Comparison of ENCODE assay signal across 1 cellular context in genomic region chr7:131071786-131072504, GRCh38.
TF ChIP-seq lines count a peak whose summit lies in the region.

No MANE protein-coding gene starts in this region.

TF ChIP-seq in K562, 482 proteins besides CTCF, POLR2A, EP300 and RAD21 (continued from another document and continues in another):
- TF ChIP-seq HDGF (IDR thresholded peaks at IDR 0.05) (no peak), XRCC3 (IDR thresholded peaks at IDR 0.05) (no peak), RBBP5 (IDR thresholded peaks at IDR 0.05; ENCODE audit: borderline replicate concordance, insufficient read depth, low read length, poor library complexity, severe bottlenecking) (no peak), ZNF77 (CRISPR knock-in tag; IDR thresholded peaks at IDR 0.05) (no peak), CSDE1 (IDR thresholded peaks at IDR 0.05) (no peak), THAP7 (CRISPR knock-in tag; IDR thresholded peaks at IDR 0.05) (no peak), MEIS2 (IDR thresholded peaks at IDR 0.05; ENCODE audit: partially characterized antibody) (no peak), E2F1 (CRISPR knock-in tag; IDR thresholded peaks at IDR 0.05) (no peak), TBP (optimal IDR thresholded peaks at IDR 0.05; ENCODE audit: low read depth, low read length) (no peak), ID3 (CRISPR knock-in tag; IDR thresholded peaks at IDR 0.05) (no peak), ID3 (tag; IDR thresholded peaks at IDR 0.05) (no peak), EGR1 (conservative IDR thresholded peaks at IDR 0.05) (peak; percentile 57), CREB5 (CRISPR knock-in tag; IDR thresholded peaks at IDR 0.05) (no peak), E2F8 (IDR thresholded peaks at IDR 0.05; ENCODE audit: low read depth, partially characterized antibody) (no peak), BRF1 (IDR thresholded peaks at IDR 0.05; ENCODE audit: borderline replicate concordance, extremely low read depth, insufficient read length) (no peak), PKNOX1 (IDR thresholded peaks at IDR 0.05) (peak; percentile 69), HNRNPH1 (optimal IDR thresholded peaks at IDR 0.05; ENCODE audit: low read depth, low read length) (no peak), NCOR1 (IDR thresholded peaks at IDR 0.05) (no peak), MED1 (CRISPR knock-in tag; IDR thresholded peaks at IDR 0.05; ENCODE audit: borderline replicate concordance) (no peak), ZNF140 (CRISPR knock-in tag; IDR thresholded peaks at IDR 0.05) (no peak), RBM39 (optimal IDR thresholded peaks at IDR 0.05; ENCODE audit: low read depth, low read length) (no peak), MAFF (IDR thresholded peaks at IDR 0.05; ENCODE audit: low read length) (no peak), ERF (CRISPR knock-in tag; IDR thresholded peaks at IDR 0.05) (no peak), RHOXF2B (CRISPR knock-in tag; conservative IDR thresholded peaks at IDR 0.05) (no peak), MAFG (tag; conservative IDR thresholded peaks at IDR 0.05) (no peak), GATAD2A (IDR thresholded peaks at IDR 0.05) (no peak), CREBBP (IDR thresholded peaks at IDR 0.05; ENCODE audit: low read depth, low read length) (no peak), STAT5A (IDR thresholded peaks at IDR 0.05; ENCODE audit: borderline replicate concordance, low read length) (peak; percentile 99), TCF3 (CRISPR knock-in tag; IDR thresholded peaks at IDR 0.05) (no peak), SNAPC5 (CRISPR knock-in tag; IDR thresholded peaks at IDR 0.05) (no peak), ZNF592 (IDR thresholded peaks at IDR 0.05) (peak; percentile 18; the same call in 1 of the 2 replicates), ZNF217 (CRISPR knock-in tag; IDR thresholded peaks at IDR 0.05) (no peak), PHF8 (IDR thresholded peaks at IDR 0.05; ENCODE audit: borderline replicate concordance, low read length) (peak; percentile 39; the same call in 1 of the 2 replicates), CHD2 (IDR thresholded peaks at IDR 0.05; ENCODE audit: low read depth, low read length) (no peak), POLR2H (tag; IDR thresholded peaks at IDR 0.05; ENCODE audit: low read depth) (peak; percentile 94), HLTF (IDR thresholded peaks at IDR 0.05) (no peak), ZBTB5 (IDR thresholded peaks at IDR 0.05) (no peak), MTA3 (IDR thresholded peaks at IDR 0.05; ENCODE audit: borderline replicate concordance) (no peak), ZKSCAN8 (CRISPR knock-in tag; IDR thresholded peaks at IDR 0.05) (no peak), MEF2A (IDR thresholded peaks at IDR 0.05; ENCODE audit: control insufficient read depth, low read depth, low read length) (peak; percentile 63; the same call in 1 of the 2 replicates), ZC3H4 (CRISPR knock-in tag; IDR thresholded peaks at IDR 0.05; ENCODE audit: borderline replicate concordance) (no peak), KDM5B (IDR thresholded peaks at IDR 0.05; ENCODE audit: insufficient replicate concordance, low read depth, low read length) (peak; percentile 23), CBX2 (IDR thresholded peaks at IDR 0.05; ENCODE audit: insufficient read depth, low read length, poor library complexity, severe bottlenecking) (no peak), ZFP36 (IDR thresholded peaks at IDR 0.05; ENCODE audit: low read depth, low read length, partially characterized antibody) (peak; percentile 81), GTF2B (IDR thresholded peaks at IDR 0.05; ENCODE audit: extremely low read depth, insufficient read length) (no peak), ZNF197 (CRISPR knock-in tag; IDR thresholded peaks at IDR 0.05; ENCODE audit: low read depth) (peak; percentile 12; the same call in 1 of the 2 replicates), BRF2 (IDR thresholded peaks at IDR 0.05; ENCODE audit: borderline replicate concordance, insufficient read depth, insufficient read length) (no peak), ZC3H8 (IDR thresholded peaks at IDR 0.05) (no peak)
